ENCODE assay signal across 8 cellular contexts in genomic region chr11:44950625-44951472, GRCh38.
DNase-seq lines count a peak whose midpoint lies in the region; ATAC-seq lines count a peak whose summit lies in the region.

A gene with protein sequence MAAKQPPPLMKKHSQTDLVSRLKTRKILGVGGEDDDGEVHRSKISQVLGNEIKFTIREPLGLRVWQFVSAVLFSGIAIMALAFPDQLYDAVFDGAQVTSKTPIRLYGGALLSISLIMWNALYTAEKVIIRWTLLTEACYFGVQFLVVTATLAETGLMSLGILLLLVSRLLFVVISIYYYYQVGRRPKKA (minus strand): TSS chr11:44950883. CDS start chr11:44938335, 12,548 bp downstream.

- peak; percentile 44 for DNase-seq in GM04504 (ENCODE audit: low read depth)
- peak; percentile 77 for DNase-seq in NCI-H146 (lab: John Stamatoyannopoulos, UW)
- DNase-seq in activated CD4-positive, alpha-beta T cell treated with anti-CD3 and anti-CD28 coated beads, Interleukin-2, amount 50 U/mL, for 4 hours = peak; percentile 56 to 72
- peak; percentile 89 for DNase-seq in ecto neural progenitor cell (ENCODE audit: low spot score)
- DNase-seq in medulla oblongata (ENCODE audit: extremely low spot score) = peak; percentile 49
- peak; percentile 37 to 64 (median 47) for DNase-seq in stimulated activated CD4-positive, alpha-beta T cell treated with anti-CD3 and anti-CD28 coated beads, TNF-alpha, amount 100 ng/mL, for 48 hours (ENCODE audit: low read depth in 3 of 3)
- DNase-seq in amniotic stem cell (lab: John Stamatoyannopoulos, UW) = no peak

- no peak for ATAC-seq in GM18909 (IDR thresholded peaks at IDR 0.05; ENCODE audit: poor library complexity, unreplicated experiment)
